In the genomic region with DNA sequence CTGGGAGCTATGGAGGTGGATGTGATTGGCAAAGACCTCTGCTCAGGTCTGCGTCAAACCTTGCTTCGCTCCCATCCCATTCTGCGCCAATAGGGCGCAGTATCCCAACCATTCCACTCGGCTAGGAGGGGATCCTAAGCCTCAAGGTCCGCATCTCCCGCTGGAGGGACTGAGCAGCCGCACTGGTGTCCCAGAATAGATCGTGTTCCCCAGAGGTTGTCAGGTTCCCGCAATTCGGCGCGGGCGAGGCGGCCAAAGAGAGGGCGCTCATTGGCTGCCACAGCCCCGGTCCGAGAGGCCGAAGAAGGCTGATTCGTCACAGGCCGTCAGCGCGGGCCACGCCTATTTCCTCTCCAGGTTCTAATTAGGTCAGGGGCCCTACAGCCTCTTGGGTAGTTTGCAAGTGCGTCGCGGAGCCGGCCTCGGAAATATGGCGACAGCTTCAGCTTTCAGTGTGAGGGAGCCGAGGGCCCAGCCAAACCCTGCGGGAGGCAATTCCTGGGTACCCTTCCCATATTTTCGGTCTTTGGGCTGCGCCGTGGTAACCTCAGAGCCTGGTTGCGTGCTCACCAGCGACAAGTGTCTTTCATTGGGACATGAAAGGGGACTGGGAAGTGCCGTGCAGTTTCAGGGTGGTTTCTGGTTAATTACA, we compare ENCODE assay signal across 8 cellular contexts. TPM values are rescaled to one million over a fixed set of nuclear protein-coding genes. Genes with fewer than 3 reads are reported as not detected.
DNase-seq lines count a peak whose midpoint lies in the region; ATAC-seq and TF ChIP-seq lines count a peak whose summit lies in the region.

No MANE protein-coding gene starts in this region.

- H2AFZ ChIP-seq in neural cell (ENCODE audit: low read depth, low read length): no peak overlapping the region

- H3K4me3 ChIP-seq in HL-60 (replicated peaks; ENCODE audit: insufficient read depth, low read length): peak overlapping the region; percentile 82
- peak overlapping the region; percentile 60 for H3K4me3 ChIP-seq in neural cell (ENCODE audit: low read length)

- no peak for TF ChIP-seq RAD21 in neural cell (conservative IDR thresholded peaks at IDR 0.05)

- peak; percentile 100 for ATAC-seq in GM19463 (IDR thresholded peaks at IDR 0.05; ENCODE audit: unreplicated experiment)

- H3K36me3 Mint-ChIP-seq in stimulated activated naive CD8-positive, alpha-beta T cell treated with anti-CD3 and anti-CD28 coated beads, Interleukin-15, Interleukin-2, amounts not matched to agents 100 ng/mL and 50 ng/mL, for 24 hours (ENCODE audit: low read depth): peaks cover 28% of the 10 kb centered on the region

- H3K4me1 Mint-ChIP-seq in stimulated activated naive CD8-positive, alpha-beta T cell treated with anti-CD3 and anti-CD28 coated beads, Interleukin-15, Interleukin-2, amounts not matched to agents 100 ng/mL and 50 ng/mL, for 24 hours (ENCODE audit: low read depth): peaks cover 34% of the 10 kb centered on the region

- H3K9me3 Mint-ChIP-seq in stimulated activated naive CD8-positive, alpha-beta T cell treated with anti-CD3 and anti-CD28 coated beads, Interleukin-15, Interleukin-2, amounts not matched to agents 100 ng/mL and 50 ng/mL, for 24 hours: peaks cover 13% of the 10 kb centered on the region

- H4K20me1 ChIP-seq in neural cell (ENCODE audit: insufficient read depth): no peaks in the 10 kb centered on the region

- no peak overlapping the region for H3K4me2 ChIP-seq in neural cell (ENCODE audit: low read length)

- H3K27me3 Mint-ChIP-seq in stimulated activated naive CD8-positive, alpha-beta T cell treated with anti-CD3 and anti-CD28 coated beads, Interleukin-15, Interleukin-2, amounts not matched to agents 100 ng/mL and 50 ng/mL, for 24 hours: peaks cover 8% of the 10 kb centered on the region

- peak overlapping the region; percentile 93 for H3K27ac ChIP-seq in HL-60 (replicated peaks)
- peak overlapping the region; percentile 4 for H3K27ac ChIP-seq in neural cell (ENCODE audit: low read length)

- H3K27ac Mint-ChIP-seq in stimulated activated naive CD8-positive, alpha-beta T cell treated with anti-CD3 and anti-CD28 coated beads, Interleukin-15, Interleukin-2, amounts not matched to agents 100 ng/mL and 50 ng/mL, for 24 hours: peak overlapping the region; percentile 96

- H3K9me2 ChIP-seq in neural cell (ENCODE audit: insufficient read depth, low read length): no peaks in the 10 kb centered on the region

- H3K79me2 ChIP-seq in neural cell (replicated peaks; ENCODE audit: insufficient read depth, low read length): no peaks in the 10 kb centered on the region

- no peaks in the 10 kb centered on the region for H3K9me3 ChIP-seq in neural cell (ENCODE audit: low read length)

- no peak for TF ChIP-seq EP300 in neural cell (conservative IDR thresholded peaks at IDR 0.05; ENCODE audit: poor library complexity, severe bottlenecking)

- DNase-seq in CMK (ENCODE audit: low read depth): peak; percentile 83
- DNase-seq in HL-60 (ENCODE audit: low read depth in 1 of 2, low spot score in 1 of 2): peak; percentile 86 to 98
- DNase-seq in RPMI8226: peak; percentile 87
- DNase-seq in activated T-helper 9 cell treated with anti-CD3 and anti-CD28 coated beads, Interleukin-2, amount 50 U/mL, for 16 hours (ENCODE audit: low read depth): peak; percentile 85
- DNase-seq in fibroblast of the conjunctiva (ENCODE audit: low read depth): peak; percentile 90

- no peaks in the 10 kb centered on the region for H3F3A ChIP-seq in neural cell (ENCODE audit: insufficient read depth, low read length, poor library complexity, severe bottlenecking)

- H3K4me3 Mint-ChIP-seq in stimulated activated naive CD8-positive, alpha-beta T cell treated with anti-CD3 and anti-CD28 coated beads, Interleukin-15, Interleukin-2, amounts not matched to agents 100 ng/mL and 50 ng/mL, for 24 hours: peak overlapping the region; percentile 89

- no peak for TF ChIP-seq CTCF in HL-60 (IDR thresholded peaks at IDR 0.05; ENCODE audit: insufficient read depth, low read length)
- TF ChIP-seq CTCF in neural cell (IDR thresholded peaks at IDR 0.05; ENCODE audit: poor library complexity, severe bottlenecking): no peak

- peak overlapping the region; percentile 37 for H3K9ac ChIP-seq in neural cell (ENCODE audit: low read length)

- no peaks in the 10 kb centered on the region for H3K36me3 ChIP-seq in neural cell (ENCODE audit: insufficient read depth, low read length)

- H3K27me3 ChIP-seq in HL-60 (ENCODE audit: insufficient read depth, poor library complexity, severe bottlenecking) (no peaks in the 10 kb centered on the region), neural cell (ENCODE audit: insufficient read depth, low read depth, low read length) (no peaks in the 10 kb centered on the region)

TF ChIP-seq in neural cell, 6 proteins besides CTCF, POLR2A, EP300 and RAD21:
- TF ChIP-seq, protein P1, sequence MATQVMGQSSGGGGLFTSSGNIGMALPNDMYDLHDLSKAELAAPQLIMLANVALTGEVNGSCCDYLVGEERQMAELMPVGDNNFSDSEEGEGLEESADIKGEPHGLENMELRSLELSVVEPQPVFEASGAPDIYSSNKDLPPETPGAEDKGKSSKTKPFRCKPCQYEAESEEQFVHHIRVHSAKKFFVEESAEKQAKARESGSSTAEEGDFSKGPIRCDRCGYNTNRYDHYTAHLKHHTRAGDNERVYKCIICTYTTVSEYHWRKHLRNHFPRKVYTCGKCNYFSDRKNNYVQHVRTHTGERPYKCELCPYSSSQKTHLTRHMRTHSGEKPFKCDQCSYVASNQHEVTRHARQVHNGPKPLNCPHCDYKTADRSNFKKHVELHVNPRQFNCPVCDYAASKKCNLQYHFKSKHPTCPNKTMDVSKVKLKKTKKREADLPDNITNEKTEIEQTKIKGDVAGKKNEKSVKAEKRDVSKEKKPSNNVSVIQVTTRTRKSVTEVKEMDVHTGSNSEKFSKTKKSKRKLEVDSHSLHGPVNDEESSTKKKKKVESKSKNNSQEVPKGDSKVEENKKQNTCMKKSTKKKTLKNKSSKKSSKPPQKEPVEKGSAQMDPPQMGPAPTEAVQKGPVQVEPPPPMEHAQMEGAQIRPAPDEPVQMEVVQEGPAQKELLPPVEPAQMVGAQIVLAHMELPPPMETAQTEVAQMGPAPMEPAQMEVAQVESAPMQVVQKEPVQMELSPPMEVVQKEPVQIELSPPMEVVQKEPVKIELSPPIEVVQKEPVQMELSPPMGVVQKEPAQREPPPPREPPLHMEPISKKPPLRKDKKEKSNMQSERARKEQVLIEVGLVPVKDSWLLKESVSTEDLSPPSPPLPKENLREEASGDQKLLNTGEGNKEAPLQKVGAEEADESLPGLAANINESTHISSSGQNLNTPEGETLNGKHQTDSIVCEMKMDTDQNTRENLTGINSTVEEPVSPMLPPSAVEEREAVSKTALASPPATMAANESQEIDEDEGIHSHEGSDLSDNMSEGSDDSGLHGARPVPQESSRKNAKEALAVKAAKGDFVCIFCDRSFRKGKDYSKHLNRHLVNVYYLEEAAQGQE (IDR thresholded peaks at IDR 0.05; ENCODE audit: borderline replicate concordance): no peak
- TF ChIP-seq EZH2 (IDR thresholded peaks at IDR 0.05; ENCODE audit: borderline replicate concordance, insufficient read depth, low read length, poor library complexity, severe bottlenecking): no peak
- TF ChIP-seq MXI1 (conservative IDR thresholded peaks at IDR 0.05; ENCODE audit: poor library complexity, severe bottlenecking): no peak
- no peak for TF ChIP-seq SMC3 (conservative IDR thresholded peaks at IDR 0.05; ENCODE audit: poor library complexity)
- no peak for TF ChIP-seq POLR2AphosphoS5 (IDR thresholded peaks at IDR 0.05)
- no peak for TF ChIP-seq TAF1 (IDR thresholded peaks at IDR 0.05; ENCODE audit: low read depth)

RNA-seq across cellular contexts. Expression of a gene that starts 5.0 kb away (rescaled TPM):
- not detected in 2 replicates for polyA plus RNA-seq in neural cell
- polyA minus RNA-seq in neural cell: not detected in 2 replicates

RNA-seq across cellular contexts. Expression of a gene that starts 14.6 kb away (rescaled TPM):
- 35.3 and 40.2 TPM in 2 replicates for polyA plus RNA-seq in neural cell
- polyA minus RNA-seq in neural cell: 38.7 and 39.9 TPM in 2 replicates

RNA-seq across cellular contexts. Expression of a gene that starts 40.8 kb away (rescaled TPM):
- polyA plus RNA-seq in neural cell: 41.7 and 54.8 TPM in 2 replicates
- 43.2 and 47.7 TPM in 2 replicates for polyA minus RNA-seq in neural cell

Comparison
In these comparisons a context has a peak if more than half of its experiments do, and no peak if none do; other contexts are left out.
1. Peak in every context shown above with its lines: DNase-seq, ATAC-seq, H3K4me3 ChIP-seq and H3K27ac ChIP-seq.